ENCODE assay signal across 22 cellular contexts in the genomic region with DNA sequence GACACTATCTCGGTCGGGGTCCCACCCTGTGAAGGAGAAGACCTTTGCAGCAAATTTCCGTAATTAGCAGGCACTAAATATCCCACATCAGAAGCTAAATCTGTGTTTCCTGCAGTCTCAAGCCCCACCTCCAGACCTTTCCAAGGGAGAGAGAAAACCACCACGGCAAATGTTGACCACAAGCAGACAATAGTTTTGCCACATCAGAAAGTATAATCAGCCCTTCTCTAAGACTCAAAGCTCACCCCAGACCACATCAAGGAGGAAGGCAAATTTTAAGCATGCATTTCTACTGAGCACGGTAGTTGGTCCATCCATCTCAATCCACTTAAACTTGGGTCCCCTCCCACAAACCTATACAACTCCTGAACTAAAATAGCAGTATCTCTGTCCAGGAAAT.
DNase-seq lines count a peak whose midpoint lies in the region; ATAC-seq, FAIRE-seq and TF ChIP-seq lines count a peak whose summit lies in the region.
"Had no signal": no experiment of that assay in that cellular context is flagged by ENCODE, and none has a peak within 500 bp of the region (broad histone marks: within the 10 kb centered on the region; RNA-seq: fewer than 3 reads in every experiment).

No MANE protein-coding gene starts in this region.

- intact Hi-C loops in IMR-90 (cut with micrococcal nuclease): loop anchor here (10.0 kb wide), 1 partner anchor 121 kb away; no protein-coding TSS in a partner anchor
- intact Hi-C loops in activated T-helper 1 cell treated with anti-CD3 and anti-CD28 coated beads, Interleukin-12 subunit alpha, Interleukin-12 subunit beta, Interleukin-2, Interleukin-4 antibody, amounts not matched to agents 30 ng/mL and 10 ng/mL and 1 ng/mL, durations not matched to agents 14 hours and 24 hours and 36 hours (cut with micrococcal nuclease): no loop called here

- peaks cover 12 to 56% (median 26%) of the 10 kb centered on the region in 6 donors for H3K9me3 Mint-ChIP-seq in immature natural killer cell
- peaks cover 6% of the 10 kb centered on the region for H3K9me3 Mint-ChIP-seq in activated T-helper 1 cell treated with anti-CD3 and anti-CD28 coated beads, Interleukin-12 subunit alpha, Interleukin-12 subunit beta, Interleukin-2, Interleukin-4 antibody, amounts not matched to agents 30 ng/mL and 10 ng/mL and 1 ng/mL, durations not matched to agents 14 hours and 24 hours and 36 hours

- H3K4me1 ChIP-seq in IMR-90 (ENCODE audit: control insufficient read depth, insufficient read depth, low read length): peaks cover 2% of the 10 kb centered on the region; the same call in 1 of the 2 replicates
- H3K4me1 ChIP-seq: esophagus muscularis mucosa had no signal

- no peak overlapping the region for H3K9ac ChIP-seq in IMR-90 (ENCODE audit: low read depth, low read length)

- CTCF ChIA-PET in IMR-90 (lab: Yijun Ruan, JAX): no interaction called here

- H3K14ac ChIP-seq in IMR-90 (replicated peaks; ENCODE audit: low read depth, low read length): 0 out of 2 replicates have a peak overlapping the region, but pooled peaks have one; percentile 1

- H3K4me2 ChIP-seq in IMR-90 (ENCODE audit: low read depth, low read length): no peak overlapping the region

- no peak for TF ChIP-seq RAD21 in IMR-90 (IDR thresholded peaks at IDR 0.05; ENCODE audit: low read length)

- H2AK9ac ChIP-seq in IMR-90 (replicated peaks; ENCODE audit: low read depth, low read length, poor library complexity): no peak overlapping the region

- POLR2A ChIA-PET in IMR-90 (lab: Charles Lee; ENCODE audit: unreplicated experiment): no interaction called here

- H3K79me1 ChIP-seq in IMR-90 (ENCODE audit: low read depth in 1 of 2, low read length in 2 of 2): no peaks in the 10 kb centered on the region

- no peaks in the 10 kb centered on the region for H3K36me3 Mint-ChIP-seq in immature natural killer cell
- H3K36me3 Mint-ChIP-seq in activated T-helper 1 cell treated with anti-CD3 and anti-CD28 coated beads, Interleukin-12 subunit alpha, Interleukin-12 subunit beta, Interleukin-2, Interleukin-4 antibody, amounts not matched to agents 30 ng/mL and 10 ng/mL and 1 ng/mL, durations not matched to agents 14 hours and 24 hours and 36 hours (ENCODE audit: low read depth): no peaks in the 10 kb centered on the region
- H3K36me3 Mint-ChIP-seq: type B pancreatic cell had no signal

- no TSS peak for BruUV-seq in IMR-90 (replicated peaks; lab: Mats Ljungman, UMichigan)

- no peak overlapping the region for H3K4me3 ChIP-seq in IMR-90 (ENCODE audit: insufficient read depth, low read depth, low read length)
- H3K4me3 ChIP-seq: esophagus muscularis mucosa had no signal

- H2BK120ac ChIP-seq in IMR-90 (ENCODE audit: low read depth, low read length): peak overlapping the region; percentile 64

- peak; percentile 74 for FAIRE-seq in RCC 7860 (lab: Jason Lieb, UNC)
- FAIRE-seq: HepG2 had no signal

- ATAC-seq in IMR-90 (ENCODE audit: low read depth): no peak
- ATAC-seq in GM18907 (IDR thresholded peaks at IDR 0.05; ENCODE audit: unreplicated experiment): no peak
- ATAC-seq: activated T-cell treated with anti-CD3 and anti-CD28 coated beads, Interleukin-2, amount 50 U/mL, for 4 hours; HepG2; left cardiac atrium; natural killer cell treated with Interleukin-12 subunit alpha and Interleukin-12 subunit beta and Interleukin-15 and Interleukin-18, amount 100 ng/mL, for 72 hours had no signal

- H2AK5ac ChIP-seq in IMR-90 (ENCODE audit: low read depth, low read length): no peak overlapping the region; the same call in 1 of the 2 replicates

- H3K9me3 ChIP-seq in IMR-90 (ENCODE audit: control insufficient read depth, insufficient read depth, low read length): peaks cover 5% of the 10 kb centered on the region; the same call in 1 of the 2 replicates

- no peaks in the 10 kb centered on the region for H3K9me1 ChIP-seq in IMR-90 (ENCODE audit: insufficient read depth, low read length)

- peak overlapping the region; percentile 38; the same call in 1 of the 2 replicates for H4K91ac ChIP-seq in IMR-90 (ENCODE audit: insufficient read depth, low read depth, low read length)

- dilution Hi-C loops in IMR-90 (cut with HindIII; ENCODE audit: low sequenced_read_pairs, unreplicated experiment): no loop called here

- H3K27ac ChIP-seq in IMR-90 (ENCODE audit: insufficient read depth, low read length): no peak overlapping the region
- H3K27ac ChIP-seq: esophagus muscularis mucosa, RWPE1 had no signal

- WGBS in IMR-90 (ENCODE audit: extremely low coverage in 2 of 2, insufficient read length in 1 of 2), 2 experiments: 49% methylated on average over 3 of the region's 5 CpGs; no CpG with 5 or more reads in 1 of the 2 experiments

- H2BK15ac ChIP-seq in IMR-90 (ENCODE audit: low read depth, low read length): no peak overlapping the region

- no peaks in the 10 kb centered on the region for H4K20me1 ChIP-seq in IMR-90 (ENCODE audit: insufficient read depth, low read length)

- H3K4me1 Mint-ChIP-seq in immature natural killer cell: no peaks in the 10 kb centered on the region
- no peaks in the 10 kb centered on the region for H3K4me1 Mint-ChIP-seq in activated T-helper 1 cell treated with anti-CD3 and anti-CD28 coated beads, Interleukin-12 subunit alpha, Interleukin-12 subunit beta, Interleukin-2, Interleukin-4 antibody, amounts not matched to agents 30 ng/mL and 10 ng/mL and 1 ng/mL, durations not matched to agents 14 hours and 24 hours and 36 hours (ENCODE audit: low read depth)

- no peak for TF ChIP-seq POLR2A in IMR-90 (IDR thresholded peaks at IDR 0.05; ENCODE audit: low read depth, low read length)

- H3K27me3 ChIP-seq in IMR-90 (ENCODE audit: control insufficient read depth, insufficient read depth, low read length): no peaks in the 10 kb centered on the region
- H3K27me3 ChIP-seq: esophagus muscularis mucosa had no signal

- H3K4ac ChIP-seq in IMR-90 (ENCODE audit: low read depth, low read length): peak overlapping the region; percentile 45

- TF ChIP-seq CTCF in IMR-90 (conservative IDR thresholded peaks at IDR 0.05; ENCODE audit: low read depth, low read length): no peak

- H3K27ac Mint-ChIP-seq in immature natural killer cell: no peak overlapping the region
- no peak overlapping the region for H3K27ac Mint-ChIP-seq in activated T-helper 1 cell treated with anti-CD3 and anti-CD28 coated beads, Interleukin-12 subunit alpha, Interleukin-12 subunit beta, Interleukin-2, Interleukin-4 antibody, amounts not matched to agents 30 ng/mL and 10 ng/mL and 1 ng/mL, durations not matched to agents 14 hours and 24 hours and 36 hours
- H3K27ac Mint-ChIP-seq: activated naive CD4-positive, alpha-beta T cell treated with anti-CD3 and anti-CD28 coated beads for 36 hours; natural killer cell treated with Interleukin-12 subunit alpha and Interleukin-12 subunit beta and Interleukin-15 and Interleukin-18, amount 100 ng/mL, for 72 hours; stimulated activated naive CD8-positive, alpha-beta T cell treated with anti-CD3 and anti-CD28 coated beads, Interleukin-15, Interleukin-2, amounts not matched to agents 100 ng/mL and 50 ng/mL, for 24 hours; type B pancreatic cell had no signal

- no peak overlapping the region for H3K56ac ChIP-seq in IMR-90 (ENCODE audit: extremely low read depth, insufficient read depth, low read length)

- H3K18ac ChIP-seq in IMR-90 (ENCODE audit: low read depth, low read length): no peak overlapping the region; the same call in 1 of the 2 replicates

- H4K5ac ChIP-seq in IMR-90 (ENCODE audit: low read depth, low read length): no peak overlapping the region

- in situ Hi-C loops in IMR-90 (cut with MboI; ENCODE audit: low sequenced_read_pairs): no loop called here

- no peak overlapping the region for H3K4me3 Mint-ChIP-seq in immature natural killer cell
- H3K4me3 Mint-ChIP-seq in activated T-helper 1 cell treated with anti-CD3 and anti-CD28 coated beads, Interleukin-12 subunit alpha, Interleukin-12 subunit beta, Interleukin-2, Interleukin-4 antibody, amounts not matched to agents 30 ng/mL and 10 ng/mL and 1 ng/mL, durations not matched to agents 14 hours and 24 hours and 36 hours: no peak overlapping the region
- H3K4me3 Mint-ChIP-seq: activated naive CD4-positive, alpha-beta T cell treated with anti-CD3 and anti-CD28 coated beads for 36 hours; activated T-cell treated with anti-CD3 and anti-CD28 coated beads, Interleukin-2, amount 50 U/mL, for 4 hours; natural killer cell treated with Interleukin-12 subunit alpha and Interleukin-12 subunit beta and Interleukin-15 and Interleukin-18, amount 100 ng/mL, for 72 hours; stimulated activated naive CD8-positive, alpha-beta T cell treated with anti-CD3 and anti-CD28 coated beads, Interleukin-15, Interleukin-2, amounts not matched to agents 100 ng/mL and 50 ng/mL, for 24 hours; type B pancreatic cell had no signal

- H3K27me3 Mint-ChIP-seq in immature natural killer cell (ENCODE audit: low read depth in 3 of 3): peaks cover 0 to 4% (median 2%) of the 10 kb centered on the region in 3 donors
- H3K27me3 Mint-ChIP-seq in activated T-helper 1 cell treated with anti-CD3 and anti-CD28 coated beads, Interleukin-12 subunit alpha, Interleukin-12 subunit beta, Interleukin-2, Interleukin-4 antibody, amounts not matched to agents 30 ng/mL and 10 ng/mL and 1 ng/mL, durations not matched to agents 14 hours and 24 hours and 36 hours (ENCODE audit: insufficient read depth): no peaks in the 10 kb centered on the region
- H3K27me3 Mint-ChIP-seq: natural killer cell treated with Interleukin-12 subunit alpha and Interleukin-12 subunit beta and Interleukin-15 and Interleukin-18, amount 100 ng/mL, for 72 hours; stimulated activated naive CD8-positive, alpha-beta T cell treated with anti-CD3 and anti-CD28 coated beads, Interleukin-15, Interleukin-2, amounts not matched to agents 100 ng/mL and 50 ng/mL, for 24 hours; type B pancreatic cell had no signal

- H2BK5ac ChIP-seq in IMR-90 (ENCODE audit: low read depth, low read length, poor library complexity, severe bottlenecking): peak overlapping the region; percentile 63

- DNase-seq in IMR-90 (no peak), RCC 7860 (ENCODE audit: low spot score) (peak; percentile 63), immature natural killer cell (peak; percentile 3 to 10 (median 6)), DMS153 treated with DMSO at 0.1 percent for 48 hours (lab: John Stamatoyannopoulos, UW; ENCODE audit: unreplicated experiment) (no peak), NCI-H510A treated with DMSO at 0.1 percent for 48 hours (lab: John Stamatoyannopoulos, UW) (no peak)
- DNase-seq in activated T-helper 1 cell treated with anti-CD3 and anti-CD28 coated beads, Interleukin-12 subunit alpha, Interleukin-12 subunit beta, Interleukin-2, Interleukin-4 antibody, amounts not matched to agents 30 ng/mL and 10 ng/mL and 1 ng/mL, durations not matched to agents 14 hours and 24 hours and 36 hours (ENCODE audit: low spot score): no peak
- DNase-seq: activated CD8-positive, alpha-beta memory T cell treated with anti-CD3 and anti-CD28 coated beads for 24 hours; activated naive CD4-positive, alpha-beta T cell treated with anti-CD3 and anti-CD28 coated beads for 36 hours; activated T-cell treated with anti-CD3 and anti-CD28 coated beads, Interleukin-2, amount 50 U/mL, for 4 hours; anterior cingulate cortex; effector CD4-positive, alpha-beta T cell; left cardiac atrium; NCI-H187; NCI-H345; T1000 had no signal

- peak overlapping the region; percentile 47 to 63; a peak in 2 of 4 replicates for H4K8ac ChIP-seq in IMR-90 (ENCODE audit: low read depth in 2 of 2, low read length in 2 of 2)

- H3K36me3 ChIP-seq in IMR-90 (ENCODE audit: control insufficient read depth, insufficient read depth, low read length): no peaks in the 10 kb centered on the region
- H3K36me3 ChIP-seq: esophagus muscularis mucosa had no signal

- H2BK20ac ChIP-seq in IMR-90 (ENCODE audit: low read depth, low read length): peak overlapping the region; percentile 67

- no peak overlapping the region for H2AFZ ChIP-seq in IMR-90 (replicated peaks; ENCODE audit: low read length, poor library complexity)

- H3K23ac ChIP-seq in IMR-90 (ENCODE audit: low read depth, low read length): no peak overlapping the region

Comparison
In these comparisons a context has a peak if more than half of its experiments do, and no peak if none do; other contexts are left out.
1. DNase-seq: peak in RCC 7860 (single experiment) and immature natural killer cell (3 of 3); none in IMR-90 (single experiment), DMS153 treated with DMSO at 0.1 percent for 48 hours (single experiment), activated T-helper 1 cell treated with anti-CD3 and anti-CD28 coated beads, Interleukin-12 subunit alpha, Interleukin-12 subunit beta, Interleukin-2, Interleukin-4 antibody, amounts not matched to agents 30 ng/mL and 10 ng/mL and 1 ng/mL, durations not matched to agents 14 hours and 24 hours and 36 hours (single experiment) and NCI-H510A treated with DMSO at 0.1 percent for 48 hours (single experiment).